In the genomic region with DNA sequence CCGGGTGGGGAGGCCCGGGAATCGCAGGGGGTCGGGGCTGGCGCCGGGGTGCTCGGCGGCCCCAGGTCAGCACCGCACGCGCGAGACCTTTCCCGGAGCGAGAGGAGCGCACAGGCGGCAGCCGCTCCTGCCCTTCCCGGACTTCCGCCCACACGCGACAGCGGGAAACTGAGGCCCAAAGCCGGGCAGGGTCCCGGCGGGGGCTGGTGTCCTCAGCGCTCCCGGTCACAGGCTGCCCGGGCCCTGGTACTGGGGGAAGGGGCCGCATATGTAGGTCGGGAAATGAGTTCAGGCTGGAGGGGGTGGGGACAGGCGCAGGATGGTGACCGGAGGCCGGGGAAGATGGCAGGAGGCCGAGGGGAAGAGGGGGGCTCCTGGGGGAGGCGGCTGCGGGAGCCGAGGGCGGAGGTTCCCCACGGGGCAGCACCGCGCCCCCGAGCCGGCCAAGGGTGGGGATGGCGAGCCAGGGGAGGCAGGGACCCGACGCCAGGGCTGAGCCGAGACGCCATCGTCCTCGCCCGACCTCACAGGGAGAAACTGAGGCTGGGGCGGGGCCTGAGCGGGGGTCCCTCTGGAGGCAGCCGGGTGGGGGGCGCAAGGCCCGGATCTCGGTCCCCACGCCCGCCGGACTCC, we compare ENCODE assay signal across 6 cellular contexts. TPM values are rescaled to one million over a fixed set of nuclear protein-coding genes. Genes with fewer than 3 reads are reported as not detected.
DNase-seq lines count a peak whose midpoint lies in the region; ATAC-seq and TF ChIP-seq lines count a peak whose summit lies in the region.

No MANE protein-coding gene starts in this region.

- H3K27ac Mint-ChIP-seq in brain = peak overlapping the region in 3 of 5 experiments; percentile 67 to 77 (median 69)
- no peak overlapping the region for H3K27ac Mint-ChIP-seq in neural crest cell (ENCODE audit: unreplicated experiment)

- peaks cover 3% of the 10 kb centered on the region for H3K36me3 ChIP-seq in H7 (replicated peaks; ENCODE audit: control insufficient read depth, insufficient read depth, low read length)

- H3K4me3 Mint-ChIP-seq in brain = peak overlapping the region; percentile 75 to 85 (median 77)
- H3K4me3 Mint-ChIP-seq in neural crest cell = peak overlapping the region; percentile 61

- no peaks in the 10 kb centered on the region for H3K27me3 ChIP-seq in H7 (ENCODE audit: control insufficient read depth, insufficient read depth, low read length)

- DNase-seq in H7 (peak; percentile 91), neural crest cell (ENCODE audit: low read depth, low spot score) (no peak)
- DNase-seq in activated naive CD4-positive, alpha-beta T cell treated with Interleukin-2 at 50 U/mL for 16 hours = no peak

- H3K4me1 Mint-ChIP-seq in brain (peaks cover 32% of the 10 kb centered on the region), neural crest cell (peaks cover 20% of the 10 kb centered on the region)

- peak overlapping the region; percentile 82 for H3K4me3 ChIP-seq in H7 (ENCODE audit: insufficient read depth, low read depth, low read length)

- no peak for TF ChIP-seq CTCF in brain (conservative IDR thresholded peaks at IDR 0.05)
- no peak for TF ChIP-seq CTCF in neural crest cell (conservative IDR thresholded peaks at IDR 0.05)

- H3K27me3 Mint-ChIP-seq in brain (no peaks in the 10 kb centered on the region), neural crest cell (ENCODE audit: low read depth) (no peaks in the 10 kb centered on the region)

- H3K9me3 Mint-ChIP-seq in brain (peaks cover 0 to 3% (median 0%) of the 10 kb centered on the region in 5 experiments), neural crest cell (no peaks in the 10 kb centered on the region)

- ATAC-seq in GM21619 (IDR thresholded peaks at IDR 0.05; ENCODE audit: unreplicated experiment) (no peak), HG02973 (IDR thresholded peaks at IDR 0.05; ENCODE audit: unreplicated experiment) (no peak)

- H3K36me3 Mint-ChIP-seq in brain = no peaks in the 10 kb centered on the region
- no peaks in the 10 kb centered on the region for H3K36me3 Mint-ChIP-seq in neural crest cell (ENCODE audit: low read depth)

RNA-seq across cellular contexts. Expression of gene CBARP, which starts 0.7 kb away (rescaled TPM):
- 6.7 and 9.8 TPM in 2 replicates for total RNA-seq in H7 (2014; rRNA removed; shearing (Covaris generic))
- polyA plus RNA-seq in brain (ENCODE audit: insufficient read depth, low read depth, low replicate concordance) = 11.2 TPM
- total RNA-seq in neural crest cell = 26.2 and 27.1 TPM in 2 replicates

RNA-seq across cellular contexts. Expression of gene ATP5F1D, which starts 4.4 kb away (rescaled TPM):
- total RNA-seq in H7 (2014; rRNA removed; shearing (Covaris generic)) = 44.7 and 53.1 TPM in 2 replicates
- 365 TPM for polyA plus RNA-seq in brain (ENCODE audit: insufficient read depth, low read depth, low replicate concordance)
- total RNA-seq in neural crest cell = 140 and 141 TPM in 2 replicates

RNA-seq across cellular contexts. Expression of gene MIDN, which starts 11.2 kb away (rescaled TPM):
- 35.1 and 50.3 TPM in 2 replicates for total RNA-seq in H7 (2014; rRNA removed; shearing (Covaris generic))
- polyA plus RNA-seq in brain (ENCODE audit: insufficient read depth, low read depth, low replicate concordance) = 79.7 TPM
- total RNA-seq in neural crest cell = 177 and 187 TPM in 2 replicates

RNA-seq across cellular contexts. Expression of gene STK11, which starts 31.6 kb away (rescaled TPM):
- 96.3 and 99.0 TPM in 2 replicates for total RNA-seq in H7 (2014; rRNA removed; shearing (Covaris generic))
- polyA plus RNA-seq in brain (ENCODE audit: insufficient read depth, low read depth, low replicate concordance) = 72.6 TPM
- 55.8 and 60.2 TPM in 2 replicates for total RNA-seq in neural crest cell

RNA-seq across cellular contexts. Expression of gene CIRBP, which starts 32.0 kb away (rescaled TPM):
- 219 and 221 TPM in 2 replicates for total RNA-seq in H7 (2014; rRNA removed; shearing (Covaris generic))
- polyA plus RNA-seq in brain (ENCODE audit: insufficient read depth, low read depth, low replicate concordance) = 617 TPM
- total RNA-seq in neural crest cell = 414 and 421 TPM in 2 replicates
